ENCODE assay signal across 13 cellular contexts in genomic region chr1:16151985-16152384, GRCh38. TPM values are rescaled to one million over a fixed set of nuclear protein-coding genes. Genes with fewer than 3 reads are reported as not detected.
A peak's percentile ranks its signal among the peaks of the same experiment; 100 is the strongest.
DNase-seq lines count a peak whose midpoint lies in the region; ATAC-seq, FAIRE-seq and TF ChIP-seq lines count a peak whose summit lies in the region.
"Had no signal": no experiment of that assay in that cellular context is flagged by ENCODE, and none has a peak within 500 bp of the region (broad histone marks: within the 10 kb centered on the region; RNA-seq: fewer than 3 reads in every experiment).

No MANE protein-coding gene starts in this region.

- H3K27ac ChIP-seq in cardiac muscle cell (peak overlapping the region; percentile 11), muscle layer of duodenum (ENCODE audit: low read length) (peak overlapping the region; percentile 39), upper lobe of right lung (peak overlapping the region; percentile 89)

- ATAC-seq in left cardiac atrium (no peak), upper lobe of right lung (no peak), HG03108 (IDR thresholded peaks at IDR 0.05; ENCODE audit: unreplicated experiment) (no peak), GM21619 (IDR thresholded peaks at IDR 0.05; ENCODE audit: unreplicated experiment) (no peak)
- ATAC-seq: naive thymus-derived CD8-positive, alpha-beta T cell had no signal

- H3K9me3 ChIP-seq in cardiac muscle cell (ENCODE audit: low read depth) (no peaks in the 10 kb centered on the region), muscle layer of duodenum (ENCODE audit: control insufficient read depth in 1 of 2, low read length in 2 of 2) (no peaks in the 10 kb centered on the region), upper lobe of right lung (no peaks in the 10 kb centered on the region)

- TF ChIP-seq CTCF in cardiac muscle cell (IDR thresholded peaks at IDR 0.05; ENCODE audit: low read depth, low read length) (no peak), upper lobe of right lung (IDR thresholded peaks at IDR 0.05) (no peak)

- no peak for FAIRE-seq in HTR-8/SVneo (lab: Jason Lieb, UNC)

- no peaks in the 10 kb centered on the region for H3K27me3 ChIP-seq in cardiac muscle cell
- H3K27me3 ChIP-seq in muscle layer of duodenum (ENCODE audit: low read depth, low read length), result no peaks in the 10 kb centered on the region
- no peaks in the 10 kb centered on the region for H3K27me3 ChIP-seq in upper lobe of right lung

- DNase-seq in cardiac muscle cell (ENCODE audit: low read depth in 1 of 2, low spot score in 1 of 2) (no peak), left cardiac atrium (no peak), dermis blood vessel endothelial cell (peak; percentile 43), upper lobe of right lung (no peak), HTR-8/SVneo (ENCODE audit: insufficient read length, low spot score) (no peak)
- DNase-seq: activated CD4-positive, alpha-beta T cell treated with anti-CD3 and anti-CD28 coated beads for 1 hour; DMS79; naive thymus-derived CD8-positive, alpha-beta T cell; NCI-H2171 had no signal

- H3K4me3 ChIP-seq in cardiac muscle cell (no peak overlapping the region), muscle layer of duodenum (ENCODE audit: low read depth in 1 of 2, low read length in 2 of 2) (no peak overlapping the region), upper lobe of right lung (peak overlapping the region; percentile 62)
- H3K4me3 ChIP-seq: K562 had no signal

- peaks cover 48% of the 10 kb centered on the region for H3K4me1 ChIP-seq in cardiac muscle cell (ENCODE audit: low read depth)
- peaks cover 12 to 37% of the 10 kb centered on the region in 2 donors for H3K4me1 ChIP-seq in muscle layer of duodenum (ENCODE audit: control insufficient read depth in 1 of 2, insufficient read depth in 2 of 2, low read length in 2 of 2)
- H3K4me1 ChIP-seq in upper lobe of right lung, result peaks cover 57% of the 10 kb centered on the region

- intact Hi-C loops in left cardiac atrium (cut with DNase I), result no loop called here
- intact Hi-C loops in upper lobe of right lung (cut with DNase I), result no loop called here

- H3K36me3 ChIP-seq in cardiac muscle cell (peaks cover 7% of the 10 kb centered on the region), muscle layer of duodenum (ENCODE audit: control insufficient read depth in 1 of 2, insufficient read depth in 2 of 2, low read length in 2 of 2) (peaks cover 4 to 18% of the 10 kb centered on the region in 2 donors), upper lobe of right lung (peaks cover 34% of the 10 kb centered on the region)

RNA-seq across cellular contexts. Expression of gene EPHA2, which starts 3.9 kb away (rescaled TPM):
- total RNA-seq in cardiac muscle cell (21.6 and 26.2 TPM in 2 replicates), left cardiac atrium (10 to 100 TPM in 1 of 2 donors, 1 to 10 TPM in 1; 8.1 to 24.1 TPM), dermis blood vessel endothelial cell (121 and 192 TPM in 2 replicates), upper lobe of right lung (44.8 TPM)
- polyA plus RNA-seq in cardiac muscle cell, result 9.8 and 14.0 TPM in 2 replicates
- total RNA-seq: naive thymus-derived CD8-positive, alpha-beta T cell had no signal
- polyA plus RNA-seq: naive thymus-derived CD8-positive, alpha-beta T cell had no signal

Comparison
In these comparisons a context has a peak if more than half of its experiments do, and no peak if none do; other contexts are left out.
1. H3K27ac ChIP-seq: peak in every context shown above with its lines; median percentile 89 in upper lobe of right lung; 39 in muscle layer of duodenum; 11 in cardiac muscle cell.